In genomic region chr2:184178229-184178628, GRCh38 we compare ENCODE assay signal across 22 cellular contexts.
A peak's percentile ranks its signal among the peaks of the same experiment; 100 is the strongest.
DNase-seq lines count a peak whose midpoint lies in the region; ATAC-seq, FAIRE-seq and TF ChIP-seq lines count a peak whose summit lies in the region.
"Had no signal": no experiment of that assay in that cellular context is flagged by ENCODE, and none has a peak within 500 bp of the region (broad histone marks: within the 10 kb centered on the region; RNA-seq: fewer than 3 reads in every experiment).

No MANE protein-coding gene starts in this region.

- H4K20me1 ChIP-seq in SK-N-SH (ENCODE audit: insufficient read depth) = no peaks in the 10 kb centered on the region

- no peaks in the 10 kb centered on the region for H3K36me3 ChIP-seq in HEK293 (ENCODE audit: control insufficient read depth in 2 of 2, insufficient read depth in 1 of 2, low read length in 2 of 2)
- H3K36me3 ChIP-seq in SK-N-SH (replicated peaks in 1 of 2; ENCODE audit: control insufficient read depth in 1 of 2, insufficient read depth in 2 of 2, low read length in 1 of 2) = no peaks in the 10 kb centered on the region
- H3K36me3 ChIP-seq in mucosa of descending colon (ENCODE audit: low read depth) = no peaks in the 10 kb centered on the region
- H3K36me3 ChIP-seq: BE2C had no signal

- no peak overlapping the region for H3K4me2 ChIP-seq in SK-N-SH

- no peaks in the 10 kb centered on the region for H3K36me3 Mint-ChIP-seq in mesothelial cell of epicardium
- H3K36me3 Mint-ChIP-seq: IgD-negative memory B cell had no signal

- peak overlapping the region; percentile 78 for H3K27ac Mint-ChIP-seq in mesothelial cell of epicardium
- H3K27ac Mint-ChIP-seq: CD4-positive, alpha-beta T cell; HFFc6; IgD-negative memory B cell; T-helper 1 cell treated with Interleukin-12 subunit alpha and Interleukin-12 subunit beta and Interleukin-4 antibody, amounts not matched to agents 30 μg/mL and 1 μg/mL, for 36 hours had no signal

- no peak overlapping the region for H2AFZ ChIP-seq in SK-N-SH (ENCODE audit: low read depth)

- CTCF ChIA-PET in HEK293 (lab: Yijun Ruan, JAX) (no interaction called here), SK-N-SH (lab: Yijun Ruan, JAX) (no interaction called here)

- intact Hi-C loops in mucosa of descending colon (cut with DNase I, micrococcal nuclease) = no loop called here

- DNase-seq in DMS53 (lab: John Stamatoyannopoulos, UW) (peak; percentile 62), SK-N-SH (no peak), mesothelial cell of epicardium (ENCODE audit: low spot score in 2 of 2, unreplicated experiment in 2 of 2) (no peak), HTR-8/SVneo (ENCODE audit: insufficient read length, low spot score) (no peak), epidermal melanocyte (ENCODE audit: insufficient read length, low spot score) (no peak), mucosa of descending colon (no peak)
- DNase-seq: BE2C; CD4-positive, alpha-beta T cell; DND-41; GF-D8; GOT3; HFFc6; Kasumi-1; MM.1S; NCI-H1930; Right ventricle myocardium superior had no signal

- H3K4me3 Mint-ChIP-seq in mesothelial cell of epicardium = no peak overlapping the region
- H3K4me3 Mint-ChIP-seq: CD4-positive, alpha-beta T cell; HFFc6; IgD-negative memory B cell; T-helper 1 cell treated with Interleukin-12 subunit alpha and Interleukin-12 subunit beta and Interleukin-4 antibody, amounts not matched to agents 30 μg/mL and 1 μg/mL, for 36 hours had no signal

- no peaks in the 10 kb centered on the region for H3K27me3 ChIP-seq in SK-N-SH (ENCODE audit: insufficient read depth)
- H3K27me3 ChIP-seq: BE2C had no signal

- ATAC-seq in HG03175 (IDR thresholded peaks at IDR 0.05; ENCODE audit: unreplicated experiment) = no peak
- no peak for ATAC-seq in mucosa of descending colon

- no peak overlapping the region for H3K9ac ChIP-seq in SK-N-SH

- TF ChIP-seq CTCF in HEK293 (tag by site-specific recombination; IDR thresholded peaks at IDR 0.05) (no peak), SK-N-SH (IDR thresholded peaks at IDR 0.05) (no peak), mesothelial cell of epicardium (IDR thresholded peaks at IDR 0.05; ENCODE audit: unreplicated experiment) (no peak), mucosa of descending colon (IDR thresholded peaks at IDR 0.05) (no peak)

- no peak for TF ChIP-seq EP300 in SK-N-SH (IDR thresholded peaks at IDR 0.05; ENCODE audit: borderline replicate concordance in 1 of 2, low read depth in 1 of 2, low read length in 1 of 2)

- H3K4me1 ChIP-seq in HEK293 (ENCODE audit: control insufficient read depth, insufficient read depth, low read length) (no peaks in the 10 kb centered on the region), SK-N-SH (ENCODE audit: control insufficient read depth in 1 of 2, insufficient read depth in 2 of 2, low read depth in 1 of 2, low read length in 1 of 2) (peaks cover 0 to 2% of the 10 kb centered on the region in 2 experiments; a peak in 1 of 4 replicates), mucosa of descending colon (ENCODE audit: low read depth) (no peaks in the 10 kb centered on the region)
- H3K4me1 ChIP-seq: BE2C had no signal

- no peak for FAIRE-seq in HTR-8/SVneo (lab: Jason Lieb, UNC)
- FAIRE-seq: GM12891, RCC 7860 had no signal

- peaks cover 18% of the 10 kb centered on the region for H3K9me3 Mint-ChIP-seq in mesothelial cell of epicardium
- H3K9me3 Mint-ChIP-seq: CD4-positive, alpha-beta T cell had no signal

- POLR2A ChIA-PET in HEK293 (lab: Yijun Ruan, JAX) (no interaction called here), SK-N-SH (lab: Yijun Ruan, JAX) (no interaction called here)

- no peaks in the 10 kb centered on the region for H3K79me2 ChIP-seq in SK-N-SH (ENCODE audit: insufficient read depth)

- H3F3A ChIP-seq in SK-N-SH (replicated peaks; ENCODE audit: insufficient read depth) = no peaks in the 10 kb centered on the region

- H3K4me1 Mint-ChIP-seq in mesothelial cell of epicardium = peaks cover 15% of the 10 kb centered on the region
- H3K4me1 Mint-ChIP-seq: IgD-negative memory B cell had no signal

- H3K27me3 Mint-ChIP-seq in mesothelial cell of epicardium (ENCODE audit: low read depth) = no peaks in the 10 kb centered on the region
- H3K27me3 Mint-ChIP-seq: CD4-positive, alpha-beta T cell; IgD-negative memory B cell had no signal

- no peak overlapping the region for H3K27ac ChIP-seq in HEK293 (ENCODE audit: extremely low read depth, low read depth, low read length)
- no peak overlapping the region for H3K27ac ChIP-seq in SK-N-SH (ENCODE audit: low read depth in 2 of 2, low read length in 1 of 2)

- H3K9me2 ChIP-seq in SK-N-SH = no peaks in the 10 kb centered on the region

- no peaks in the 10 kb centered on the region for H3K9me3 ChIP-seq in HEK293 (ENCODE audit: control insufficient read depth, insufficient read depth, low read depth, low read length)
- no peaks in the 10 kb centered on the region for H3K9me3 ChIP-seq in SK-N-SH
- H3K9me3 ChIP-seq in mucosa of descending colon = no peaks in the 10 kb centered on the region
- H3K9me3 ChIP-seq: BE2C had no signal

- TF ChIP-seq RAD21 in SK-N-SH (IDR thresholded peaks at IDR 0.05; ENCODE audit: low read length) = no peak

- WGBS in SK-N-SH (ENCODE audit: low lambda C conversion rate) = 14% methylated on average over 3 of the region's 3 CpGs

- H3K4me3 ChIP-seq in HEK293 (ENCODE audit: low read depth, low read length) = no peak overlapping the region
- no peak overlapping the region for H3K4me3 ChIP-seq in SK-N-SH (ENCODE audit: low read depth in 2 of 2, low read length in 1 of 2)
- H3K4me3 ChIP-seq in mucosa of descending colon = no peak overlapping the region

TF ChIP-seq in HEK293, 187 proteins besides CTCF, POLR2A, EP300 and RAD21:
- TF ChIP-seq HOXD13 (CRISPR knock-in tag; IDR thresholded peaks at IDR 0.05; ENCODE audit: borderline replicate concordance) = 0 out of 2 replicates have a peak, but pooled peaks have one; percentile 69
- TF ChIP-seq ZNF16 (tag by site-specific recombination; IDR thresholded peaks at IDR 0.05; ENCODE audit: low read depth) = no peak

TF ChIP-seq in SK-N-SH, 30 proteins besides CTCF, POLR2A, EP300 and RAD21:
- TF ChIP-seq REST (IDR thresholded peaks at IDR 0.05; ENCODE audit: low read depth, low read length) (no peak), NFIC (IDR thresholded peaks at IDR 0.05; ENCODE audit: borderline replicate concordance) (no peak), RCOR1 (IDR thresholded peaks at IDR 0.05; ENCODE audit: low read length) (peak; percentile 48; the same call in 1 of the 2 replicates)
